ENCODE assay signal across 9 cellular contexts in the genomic region with DNA sequence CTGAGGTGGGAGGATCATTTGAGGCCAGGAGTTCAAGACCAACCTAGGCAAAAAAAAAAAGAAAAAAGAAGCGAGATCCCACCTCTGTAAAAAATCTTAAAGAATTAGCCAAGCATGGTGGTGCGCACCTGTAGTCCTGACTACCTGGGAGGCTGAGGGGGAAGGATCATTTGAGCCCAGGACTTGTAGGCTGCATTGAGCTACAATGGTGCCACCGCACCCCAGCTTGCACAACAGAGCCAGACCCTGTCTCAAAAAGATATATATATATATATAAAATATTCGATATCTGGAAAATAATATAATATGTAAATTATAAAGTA. TPM values are rescaled to one million over a fixed set of nuclear protein-coding genes. Genes with fewer than 3 reads are reported as not detected.
DNase-seq lines count a peak whose midpoint lies in the region; ATAC-seq and TF ChIP-seq lines count a peak whose summit lies in the region.
"Had no signal": no experiment of that assay in that cellular context is flagged by ENCODE, and none has a peak within 500 bp of the region (broad histone marks: within the 10 kb centered on the region; RNA-seq: fewer than 3 reads in every experiment).

No MANE protein-coding gene starts in this region.

- H3K27ac ChIP-seq in SK-N-SH (ENCODE audit: low read depth in 2 of 2, low read length in 1 of 2): peak overlapping the region; percentile 87 to 92; a peak in 3 of 4 replicates
- H3K27ac ChIP-seq in PC-3 (ENCODE audit: low read length): no peak overlapping the region
- no peak overlapping the region for H3K27ac ChIP-seq in endodermal cell (ENCODE audit: low read depth, low read length)
- H3K27ac ChIP-seq in skin epidermis: peak overlapping the region in 14 of 21 experiments; percentile 88 to 98 (median 94)

- H3F3A ChIP-seq in SK-N-SH (replicated peaks; ENCODE audit: insufficient read depth): peaks cover 31% of the 10 kb centered on the region
- no peaks in the 10 kb centered on the region for H3F3A ChIP-seq in PC-3 (ENCODE audit: low read length, unreplicated experiment)

- H3K36me3 ChIP-seq in SK-N-SH (replicated peaks in 1 of 2; ENCODE audit: control insufficient read depth in 1 of 2, insufficient read depth in 2 of 2, low read length in 1 of 2) (peaks cover 0 to 5% of the 10 kb centered on the region in 2 experiments), PC-3 (ENCODE audit: low read depth, low read length) (no peaks in the 10 kb centered on the region), endodermal cell (ENCODE audit: control insufficient read depth, insufficient read depth, low read length) (no peaks in the 10 kb centered on the region)

- no peaks in the 10 kb centered on the region for H3K9me3 ChIP-seq in SK-N-SH
- no peaks in the 10 kb centered on the region for H3K9me3 ChIP-seq in PC-3 (ENCODE audit: low read length)
- no peaks in the 10 kb centered on the region for H3K9me3 ChIP-seq in endodermal cell (ENCODE audit: control insufficient read depth, low read length)
- H3K9me3 ChIP-seq: upper lobe of right lung had no signal

- H3K4me1 Mint-ChIP-seq in endodermal cell: peaks cover 22% of the 10 kb centered on the region

- no peaks in the 10 kb centered on the region for H3K9me3 Mint-ChIP-seq in endodermal cell

- H3K27me3 Mint-ChIP-seq in endodermal cell (ENCODE audit: insufficient read depth): peaks cover 15% of the 10 kb centered on the region

- no peak for TF ChIP-seq EP300 in SK-N-SH (IDR thresholded peaks at IDR 0.05; ENCODE audit: borderline replicate concordance in 1 of 2, low read depth in 1 of 2, low read length in 1 of 2)

- peak overlapping the region; percentile 93 for H3K4me3 Mint-ChIP-seq in endodermal cell

- H3K4me1 ChIP-seq in SK-N-SH (ENCODE audit: control insufficient read depth in 1 of 2, insufficient read depth in 2 of 2, low read depth in 1 of 2, low read length in 1 of 2): peaks cover 11% of the 10 kb centered on the region in 2 experiments; a peak in 2 of 4 replicates
- peaks cover 15% of the 10 kb centered on the region for H3K4me1 ChIP-seq in PC-3 (ENCODE audit: insufficient read depth, low read length)
- H3K4me1 ChIP-seq in endodermal cell (ENCODE audit: control insufficient read depth, insufficient read depth, low read length): peaks cover 5% of the 10 kb centered on the region

- H3K79me2 ChIP-seq in SK-N-SH (ENCODE audit: insufficient read depth) (peaks cover 45% of the 10 kb centered on the region), PC-3 (ENCODE audit: low read length) (peaks cover 33% of the 10 kb centered on the region)

- peak overlapping the region; percentile 83 for H3K9ac ChIP-seq in SK-N-SH
- H3K9ac ChIP-seq in PC-3 (ENCODE audit: low read length): peak overlapping the region; percentile 97; the same call in 1 of the 2 replicates
- H3K9ac ChIP-seq in endodermal cell (ENCODE audit: extremely low read depth, low read length, poor library complexity, severe bottlenecking): peak overlapping the region; percentile 73

- no peak for DNase-seq in SK-N-SH
- DNase-seq in PC-3: no peak
- DNase-seq in endodermal cell: no peak
- no peak for DNase-seq in pons (ENCODE audit: low spot score)
- no peak for DNase-seq in kidney tubule cell (ENCODE audit: low spot score)

- H2AFZ ChIP-seq in SK-N-SH (ENCODE audit: low read depth) (peak overlapping the region; percentile 61; the same call in 1 of the 2 replicates), PC-3 (ENCODE audit: low read length) (0 out of 2 replicates have a peak overlapping the region, but pooled peaks have one; percentile 83)

- H4K20me1 ChIP-seq in SK-N-SH (ENCODE audit: insufficient read depth): peaks cover 20% of the 10 kb centered on the region
- H4K20me1 ChIP-seq in PC-3 (ENCODE audit: low read length): peaks cover 24% of the 10 kb centered on the region

- H3K27me3 ChIP-seq in SK-N-SH (ENCODE audit: insufficient read depth): no peaks in the 10 kb centered on the region
- no peaks in the 10 kb centered on the region for H3K27me3 ChIP-seq in PC-3 (ENCODE audit: low read length)
- H3K27me3 ChIP-seq in endodermal cell (ENCODE audit: control insufficient read depth, insufficient read depth, low read length, poor library complexity, severe bottlenecking): peaks cover 4% of the 10 kb centered on the region
- H3K27me3 ChIP-seq: upper lobe of right lung had no signal

- intact Hi-C loops in PC-3 (cut with micrococcal nuclease): loop anchor here (10.0 kb wide), 1 partner anchor 276 kb away; the partner anchor contains the start of gene MAN2C1

- no TSS peak for BruUV-seq in PC-3 (replicated peaks; lab: Mats Ljungman, UMichigan)

- H3K4me3 ChIP-seq in SK-N-SH (ENCODE audit: low read depth in 2 of 2, low read length in 1 of 2) (peak overlapping the region in 1 of 2 experiments; percentile 76; a peak in 2 of 4 replicates), PC-3 (ENCODE audit: low read length) (peak overlapping the region; percentile 96; the same call in 1 of the 2 replicates), endodermal cell (ENCODE audit: low read length) (peak overlapping the region; percentile 89), skin epidermis (peak overlapping the region in 2 of 7 experiments; percentile 79 to 84)

- ATAC-seq in SK-N-SH treated with all-trans-retinoic acid at 6 μM for 48 hours (no peak), PC-3 (no peak), HG03097 (IDR thresholded peaks at IDR 0.05; ENCODE audit: low FRiP score, unreplicated experiment) (no peak)

- H3K27ac Mint-ChIP-seq in endodermal cell: peak overlapping the region; percentile 87

- CTCF ChIA-PET in SK-N-SH (lab: Yijun Ruan, JAX) (interaction anchor here (1.0 to 4.0 kb wide), 12 partner anchors 10 to 273 kb away, joined by 3 to 27 read pairs (median 4); partner anchors contain the start of genes MAN2C1, SIN3A and SNUPN), PC-3 (lab: Charles Lee) (no interaction called here)

- 50% methylated on average over 4 of the region's 4 CpGs for WGBS in SK-N-SH (ENCODE audit: low lambda C conversion rate)
- 93% methylated on average over 2 of the region's 4 CpGs; no CpG with 5 or more reads in 1 of the 2 experiments for WGBS in endodermal cell (ENCODE audit: insufficient coverage in 1 of 2, insufficient read length in 1 of 2), 2 experiments

- TF ChIP-seq RAD21 in SK-N-SH (IDR thresholded peaks at IDR 0.05; ENCODE audit: low read length): no peak

- POLR2A ChIA-PET in SK-N-SH (lab: Yijun Ruan, JAX) (interaction anchor here (1.9 to 2.5 kb wide), 4 partner anchors 15 to 273 kb away, joined by 10 to 31 read pairs (median 16); partner anchors contain the start of genes MAN2C1 and SNUPN), PC-3 (lab: Charles Lee; ENCODE audit: unreplicated experiment) (interaction anchor here (0.7 kb wide), 1 partner anchor 1780 kb away, joined by 7 read pairs; no protein-coding TSS in a partner anchor)

- no peaks in the 10 kb centered on the region for H3K36me3 Mint-ChIP-seq in endodermal cell (ENCODE audit: low read depth)

- H3K4me2 ChIP-seq in SK-N-SH: peak overlapping the region; percentile 91
- H3K4me2 ChIP-seq in PC-3 (ENCODE audit: low read length): peak overlapping the region; percentile 91

- TF ChIP-seq CTCF in SK-N-SH (IDR thresholded peaks at IDR 0.05) (no peak), PC-3 (conservative IDR thresholded peaks at IDR 0.05; ENCODE audit: low read depth, low read length) (0 out of 2 replicates have a peak, but pooled peaks have one; percentile 1), endodermal cell (conservative IDR thresholded peaks at IDR 0.05) (no peak)

- H3K9me2 ChIP-seq in SK-N-SH (no peaks in the 10 kb centered on the region), PC-3 (replicated peaks; ENCODE audit: low read length) (no peaks in the 10 kb centered on the region)

TF ChIP-seq in SK-N-SH, 30 proteins besides CTCF, POLR2A, EP300 and RAD21 (continues in another document):
- no peak for TF ChIP-seq MXI1 (IDR thresholded peaks at IDR 0.05; ENCODE audit: low read depth, low read length)
- TF ChIP-seq TAF1 (IDR thresholded peaks at IDR 0.05; ENCODE audit: borderline replicate concordance, low read depth, low read length): no peak
- TF ChIP-seq NRF1 (IDR thresholded peaks at IDR 0.05; ENCODE audit: low read depth, low read length): no peak
- TF ChIP-seq EZH2phosphoT487 (IDR thresholded peaks at IDR 0.05; ENCODE audit: borderline replicate concordance, low read depth): no peak
- no peak for TF ChIP-seq CHD2 (IDR thresholded peaks at IDR 0.05; ENCODE audit: low read length, partially characterized antibody)

TF ChIP-seq in SK-N-SH treated with all-trans-retinoic acid at 6 μM for 48 hours, 23 proteins besides CTCF, POLR2A, EP300 and RAD21 (continues in another document):
- TF ChIP-seq ARNTL (CRISPR knock-in tag; IDR thresholded peaks at IDR 0.05; ENCODE audit: borderline replicate concordance, low read depth): no peak
- no peak for TF ChIP-seq SNAI2 (CRISPR knock-in tag; IDR thresholded peaks at IDR 0.05)
- no peak for TF ChIP-seq BACH2 (CRISPR knock-in tag; IDR thresholded peaks at IDR 0.05; ENCODE audit: borderline replicate concordance)
- no peak for TF ChIP-seq ESRRG (CRISPR knock-in tag; IDR thresholded peaks at IDR 0.05)
- no peak for TF ChIP-seq TCF4 (CRISPR knock-in tag; IDR thresholded peaks at IDR 0.05; ENCODE audit: borderline replicate concordance)

RNA-seq across cellular contexts. Expression of gene IMP3, which starts 1.1 kb away (rescaled TPM):
- polyA plus RNA-seq in SK-N-SH (2012; rRNA removed): 56.1 and 56.2 TPM in 2 replicates
- 56.4 and 60.8 TPM in 2 replicates for polyA plus RNA-seq in SK-N-SH (2012; cell fraction: cytosol; rRNA removed)
- polyA plus RNA-seq in SK-N-SH (2012; cell fraction: nucleus; rRNA removed): 37.9 and 42.6 TPM in 2 replicates
- total RNA-seq in PC-3 (2014; rRNA removed) (92.6 and 95.4 TPM in 2 replicates), endodermal cell (10 to 100 TPM; 52.2 to 58.2 TPM)
- 38.3 TPM for polyA plus RNA-seq in endodermal cell (2013, experiment 1 of 2)
- polyA plus RNA-seq in endodermal cell (2013, experiment 2 of 2): 34.4 TPM

RNA-seq across cellular contexts. Expression of gene SNX33, which starts 6.6 kb away (rescaled TPM):
- 7.7 and 8.5 TPM in 2 replicates for polyA plus RNA-seq in SK-N-SH (2012; rRNA removed)
- 3.4 and 5.6 TPM in 2 replicates for polyA plus RNA-seq in SK-N-SH (2012; cell fraction: cytosol; rRNA removed)
- 17.6 and 23.7 TPM in 2 replicates for polyA plus RNA-seq in SK-N-SH (2012; cell fraction: nucleus; rRNA removed)
- 16.2 and 16.8 TPM in 2 replicates for total RNA-seq in PC-3 (2014; rRNA removed)
- total RNA-seq in endodermal cell: 10 to 100 TPM; 18.9 to 23.2 TPM
- polyA plus RNA-seq in endodermal cell (2013, experiment 1 of 2): 13.1 TPM
- 14.2 TPM for polyA plus RNA-seq in endodermal cell (2013, experiment 2 of 2)

RNA-seq across cellular contexts. Expression of gene SNUPN, which starts 15.6 kb away (rescaled TPM):
- 31.7 and 36.4 TPM in 2 replicates for polyA plus RNA-seq in SK-N-SH (2012; rRNA removed)
- 35.0 and 35.8 TPM in 2 replicates for polyA plus RNA-seq in SK-N-SH (2012; cell fraction: cytosol; rRNA removed)
- 19.0 and 26.1 TPM in 2 replicates for polyA plus RNA-seq in SK-N-SH (2012; cell fraction: nucleus; rRNA removed)
- total RNA-seq in PC-3 (2014; rRNA removed): 7.9 and 13.5 TPM in 2 replicates
- 10 to 100 TPM; 17.2 to 26.4 TPM for total RNA-seq in endodermal cell
- polyA plus RNA-seq in endodermal cell (2013, experiment 1 of 2): 20.7 TPM
- 16.8 TPM for polyA plus RNA-seq in endodermal cell (2013, experiment 2 of 2)

Comparison
In these comparisons a context has a peak if more than half of its experiments do, and no peak if none do; other contexts are left out.
1. H3K27ac ChIP-seq: peak in SK-N-SH (2 of 2) and skin epidermis (14 of 21); none in PC-3 (single experiment) and endodermal cell (single experiment).
2. Peak in every context shown above with its lines, with median percentiles within 50 percentile points of each other: H3K9ac ChIP-seq.